ENCODE assay signal across 11 cellular contexts in the genomic region with DNA sequence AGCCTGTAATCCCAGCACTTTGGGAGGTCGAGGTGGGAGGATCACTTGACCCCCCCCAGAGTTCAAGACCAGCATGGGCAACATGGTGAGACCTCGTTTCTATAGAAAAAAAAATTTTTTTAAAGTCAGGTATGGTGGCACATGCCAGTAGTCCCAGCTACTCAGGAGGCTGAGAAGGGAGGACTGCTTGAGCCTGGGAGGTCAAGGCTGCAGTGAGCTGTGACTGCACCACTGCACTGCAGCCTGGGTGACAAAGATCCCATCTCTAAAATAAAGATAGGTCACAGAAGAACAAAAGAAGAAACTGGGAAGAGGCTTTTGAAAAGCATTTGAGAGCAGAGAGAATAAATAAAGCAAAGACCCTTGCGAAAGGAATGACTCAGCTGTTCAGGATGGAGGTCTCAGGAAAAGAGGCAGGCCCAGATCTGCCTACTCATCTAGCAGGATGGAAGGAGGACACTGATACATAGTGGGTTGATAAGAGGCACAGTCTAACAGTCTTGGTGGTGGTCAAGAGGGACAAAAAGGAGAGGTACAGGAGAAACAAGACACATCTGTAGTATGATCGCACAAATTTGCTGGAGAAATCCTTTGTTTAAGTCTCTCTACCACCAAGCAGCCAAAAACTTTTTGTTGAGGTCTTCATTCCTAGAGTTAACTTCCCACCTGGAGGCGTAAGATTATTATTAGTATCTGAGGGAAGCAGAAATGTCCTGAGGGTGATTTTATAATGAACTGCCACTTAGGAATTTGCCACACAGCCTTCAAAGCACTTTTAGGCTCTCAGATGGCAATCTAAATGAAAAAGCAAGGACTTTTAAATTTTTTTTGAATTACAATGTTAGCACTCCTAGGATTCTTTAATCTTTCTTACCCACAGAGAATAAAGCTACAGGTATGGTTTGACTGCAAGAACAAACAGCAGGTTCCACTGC. TPM values are rescaled to one million over a fixed set of nuclear protein-coding genes. Genes with fewer than 3 reads are reported as not detected.
DNase-seq lines count a peak whose midpoint lies in the region; ATAC-seq and TF ChIP-seq lines count a peak whose summit lies in the region.
"Had no signal": no experiment of that assay in that cellular context is flagged by ENCODE, and none has a peak within 500 bp of the region (broad histone marks: within the 10 kb centered on the region; RNA-seq: fewer than 3 reads in every experiment).

No MANE protein-coding gene starts in this region.

- no peak for ATAC-seq in PC-3

- no peak for TF ChIP-seq CTCF in H9 (conservative IDR thresholded peaks at IDR 0.05)
- TF ChIP-seq CTCF in PC-3 (conservative IDR thresholded peaks at IDR 0.05; ENCODE audit: low read depth, low read length): no peak
- no peak for TF ChIP-seq CTCF in choroid plexus epithelial cell (conservative IDR thresholded peaks at IDR 0.05; ENCODE audit: low read depth, low read length)
- TF ChIP-seq CTCF in A673 (conservative IDR thresholded peaks at IDR 0.05; ENCODE audit: low read depth, low read length): no peak
- no peak for TF ChIP-seq CTCF in OCI-LY7 (conservative IDR thresholded peaks at IDR 0.05; ENCODE audit: low read length)

- no peak overlapping the region for H3K4ac ChIP-seq in H9 (ENCODE audit: low read depth, low read length)

- H2AFZ ChIP-seq in H9 (ENCODE audit: low read length) (no peak overlapping the region), PC-3 (ENCODE audit: low read length) (no peak overlapping the region), OCI-LY7 (ENCODE audit: low read length) (no peak overlapping the region)

- H3K9me3 ChIP-seq in H9 (ENCODE audit: control insufficient read depth, low read depth, low read length) (peaks cover 5% of the 10 kb centered on the region), PC-3 (ENCODE audit: low read length) (no peaks in the 10 kb centered on the region), A673 (ENCODE audit: low read depth, low read length, poor library complexity, severe bottlenecking) (no peaks in the 10 kb centered on the region), OCI-LY7 (ENCODE audit: low read length) (no peaks in the 10 kb centered on the region)

- no peak overlapping the region for H2BK15ac ChIP-seq in H9 (ENCODE audit: low read depth, low read length)

- H3K4me3 Mint-ChIP-seq in H9: no peak overlapping the region

- peaks cover 43 to 78% (median 77%) of the 10 kb centered on the region in 3 experiments for H3K36me3 Mint-ChIP-seq in H9 (ENCODE audit: insufficient read depth in 1 of 3, low read depth in 3 of 3)

- no peak overlapping the region for H3K56ac ChIP-seq in H9 (ENCODE audit: insufficient read length, low read depth, low read length)

- WGBS in H9 (ENCODE audit: extremely low coverage, insufficient read length, low lambda C conversion rate): no CpG with 5 or more reads among the region's 5 CpGs

- H2BK5ac ChIP-seq in H9 (ENCODE audit: insufficient read length, low read length): no peak overlapping the region

- no peaks in the 10 kb centered on the region for H3K79me1 ChIP-seq in H9 (ENCODE audit: insufficient read depth, low read depth, low read length, poor library complexity, severe bottlenecking)

- no peaks in the 10 kb centered on the region for H3K27me3 Mint-ChIP-seq in H9 (ENCODE audit: low read depth)

- no peak overlapping the region for H2BK20ac ChIP-seq in H9 (ENCODE audit: low read depth, low read length, poor library complexity, severe bottlenecking)

- intact Hi-C loops in PC-3 (cut with micrococcal nuclease): no loop called here
- intact Hi-C loops in A673 (cut with micrococcal nuclease; ENCODE audit: unreplicated experiment): no loop called here
- intact Hi-C loops in OCI-LY7 (cut with micrococcal nuclease; ENCODE audit: unreplicated experiment): no loop called here

- H3K27ac Mint-ChIP-seq in H9: peak overlapping the region; percentile 46 to 92 (median 60); a peak in 6 of 7 replicates

- no peak overlapping the region for H3K4me3 ChIP-seq in PC-3 (ENCODE audit: low read length)
- no peak overlapping the region for H3K4me3 ChIP-seq in choroid plexus epithelial cell (ENCODE audit: low read depth, low read length)
- H3K4me3 ChIP-seq in A673 (ENCODE audit: low read depth, low read length, poor library complexity, severe bottlenecking): no peak overlapping the region
- no peak overlapping the region for H3K4me3 ChIP-seq in OCI-LY7 (ENCODE audit: low read depth, low read length, poor library complexity, severe bottlenecking)
- H3K4me3 ChIP-seq: coronary artery had no signal

- no peak overlapping the region for H3K4me2 ChIP-seq in H9 (ENCODE audit: insufficient read depth, insufficient read length, low read length)
- no peak overlapping the region for H3K4me2 ChIP-seq in PC-3 (ENCODE audit: low read length)
- no peak overlapping the region for H3K4me2 ChIP-seq in OCI-LY7 (ENCODE audit: low read length)

- POLR2A ChIA-PET in PC-3 (lab: Charles Lee; ENCODE audit: unreplicated experiment) (interaction anchor here (0.5 kb wide), 1 partner anchor 11 kb away, joined by 14 read pairs; no protein-coding TSS in a partner anchor), A673 (lab: Charles Lee; ENCODE audit: low non-redundant PET) (interaction anchor here (0.6 kb wide), 1 partner anchor 81 kb away, joined by 3 read pairs; no protein-coding TSS in a partner anchor), OCI-LY7 (lab: Charles Lee) (interaction anchor here (0.5 kb wide), 1 partner anchor 87 kb away, joined by 3 read pairs; no protein-coding TSS in a partner anchor)

- no peak overlapping the region for H2BK120ac ChIP-seq in H9 (ENCODE audit: low read depth, low read length, poor library complexity, severe bottlenecking)

- BruUV-seq in PC-3 (replicated peaks; lab: Mats Ljungman, UMichigan): no TSS peak
- no TSS peak for BruUV-seq in A673 (replicated peaks; lab: Mats Ljungman, UMichigan)
- no TSS peak for BruUV-seq in OCI-LY7 (replicated peaks; lab: Mats Ljungman, UMichigan)

- H3K4me1 Mint-ChIP-seq in H9: peaks cover 7 to 12% of the 10 kb centered on the region in 2 experiments

- no peak overlapping the region for H4K91ac ChIP-seq in H9 (ENCODE audit: insufficient read length, low read depth, low read length)

- no peak overlapping the region for H3T11ph ChIP-seq in H9 (ENCODE audit: low read length)

- H3K27ac ChIP-seq in H9 (ENCODE audit: insufficient read length, low read depth, low read length) (no peak overlapping the region), PC-3 (ENCODE audit: low read length) (peak overlapping the region; percentile 12), A673 (ENCODE audit: low read depth, low read length, poor library complexity, severe bottlenecking) (no peak overlapping the region), OCI-LY7 (ENCODE audit: low read depth, low read length, poor library complexity, severe bottlenecking) (no peak overlapping the region)
- H3K27ac ChIP-seq: coronary artery had no signal

- no peaks in the 10 kb centered on the region for H3F3A ChIP-seq in PC-3 (ENCODE audit: low read length, unreplicated experiment)

- no peak overlapping the region for H4K5ac ChIP-seq in H9 (ENCODE audit: insufficient read length, low read depth, low read length)

- no peak overlapping the region for H2AK5ac ChIP-seq in H9 (ENCODE audit: insufficient read length, low read length)

- H3K9me3 Mint-ChIP-seq in H9: peaks cover 6 to 8% of the 10 kb centered on the region in 2 experiments; a peak in 4 of 5 replicates

- H3K9ac ChIP-seq in H9 (ENCODE audit: extremely low read depth, insufficient read length, low read length) (no peak overlapping the region), PC-3 (ENCODE audit: low read length) (no peak overlapping the region)

- H3K9me2 ChIP-seq in PC-3 (replicated peaks; ENCODE audit: low read length) (no peaks in the 10 kb centered on the region), OCI-LY7 (ENCODE audit: insufficient read depth, low read length) (no peaks in the 10 kb centered on the region)

- H3K14ac ChIP-seq in H9 (ENCODE audit: insufficient read depth, low read length): no peak overlapping the region

- DNase-seq in H9: no peak
- DNase-seq in PC-3: peak; percentile 33
- DNase-seq in choroid plexus epithelial cell (ENCODE audit: low read depth): peak; percentile 76
- DNase-seq in non-pigmented ciliary epithelial cell (ENCODE audit: low read depth): peak; percentile 38
- no peak for DNase-seq in NCI-H1930 (lab: John Stamatoyannopoulos, UW)
- DNase-seq in A673 (ENCODE audit: low spot score): no peak
- no peak for DNase-seq in GM19238 (ENCODE audit: insufficient read length, low spot score)
- DNase-seq in OCI-LY7 (ENCODE audit: low spot score): no peak
- DNase-seq: NCI-H2171 treated with DMSO at 0.1 percent for 48 hours; stimulated activated CD4-positive, alpha-beta T cell treated with anti-CD3 and anti-CD28 coated beads, Interleukin-2, amount 100 ng/mL, for 48 hours had no signal

- peaks cover 53% of the 10 kb centered on the region for H3K36me3 ChIP-seq in PC-3 (ENCODE audit: low read depth, low read length)
- peaks cover 12% of the 10 kb centered on the region for H3K36me3 ChIP-seq in A673 (ENCODE audit: insufficient read depth, low read length, poor library complexity, severe bottlenecking)
- peaks cover 70% of the 10 kb centered on the region for H3K36me3 ChIP-seq in OCI-LY7 (ENCODE audit: insufficient read depth, low read length)

- H4K8ac ChIP-seq in H9 (replicated peaks; ENCODE audit: insufficient read length, low read depth, low read length): no peak overlapping the region

- H2BK12ac ChIP-seq in H9 (ENCODE audit: insufficient read length, low read depth, low read length): no peak overlapping the region

- H4K20me1 ChIP-seq in H9 (ENCODE audit: control insufficient read depth, insufficient read depth, insufficient read length) (no peaks in the 10 kb centered on the region), PC-3 (ENCODE audit: low read length) (no peaks in the 10 kb centered on the region), OCI-LY7 (ENCODE audit: insufficient read depth, low read length) (no peaks in the 10 kb centered on the region)

- H3K23me2 ChIP-seq in H9 (ENCODE audit: insufficient read length, low read depth, low read length, poor library complexity, severe bottlenecking): no peaks in the 10 kb centered on the region

- H3K23ac ChIP-seq in H9 (ENCODE audit: insufficient read length, low read depth, low read length): no peak overlapping the region

- CTCF ChIA-PET in PC-3 (lab: Charles Lee): interaction anchor here (0.6 kb wide), 1 partner anchor 89 kb away, joined by 5 read pairs; no protein-coding TSS in a partner anchor
- CTCF ChIA-PET in A673 (lab: Charles Lee): no interaction called here
- CTCF ChIA-PET in OCI-LY7 (lab: Charles Lee; ENCODE audit: unreplicated experiment): no interaction called here

- no peak overlapping the region for H3K18ac ChIP-seq in H9 (ENCODE audit: insufficient read length, low read depth, low read length)

- H3K4me1 ChIP-seq in H9 (ENCODE audit: insufficient read depth, low read length): no peaks in the 10 kb centered on the region; the same call in 1 of the 2 replicates
- peaks cover 16% of the 10 kb centered on the region for H3K4me1 ChIP-seq in PC-3 (ENCODE audit: insufficient read depth, low read length)
- H3K4me1 ChIP-seq in A673 (ENCODE audit: insufficient read depth, low read length, poor library complexity, severe bottlenecking): no peaks in the 10 kb centered on the region
- H3K4me1 ChIP-seq in OCI-LY7 (ENCODE audit: insufficient read depth, low read length, poor library complexity, severe bottlenecking): peaks cover 5% of the 10 kb centered on the region

- H3K27me3 ChIP-seq in H9 (ENCODE audit: insufficient read depth, low read length): no peaks in the 10 kb centered on the region
- no peaks in the 10 kb centered on the region for H3K27me3 ChIP-seq in PC-3 (ENCODE audit: low read length)
- no peaks in the 10 kb centered on the region for H3K27me3 ChIP-seq in A673 (replicated peaks; ENCODE audit: insufficient read depth, low read depth, low read length, poor library complexity)

- no peaks in the 10 kb centered on the region for H3K79me2 ChIP-seq in H9 (ENCODE audit: insufficient read depth, low read length)
- H3K79me2 ChIP-seq in PC-3 (ENCODE audit: low read length): peaks cover 19% of the 10 kb centered on the region
- H3K79me2 ChIP-seq in OCI-LY7 (ENCODE audit: insufficient read depth, low read depth, low read length): no peaks in the 10 kb centered on the region

RNA-seq across cellular contexts. Expression of a gene that starts 17.6 kb away (rescaled TPM):
- 35.8 and 37.8 TPM in 2 replicates for total RNA-seq in H9 (2021)
- 96.1 and 97.6 TPM in 2 replicates for total RNA-seq in PC-3 (2014; rRNA removed)
- 28.7 and 39.8 TPM in 2 replicates for total RNA-seq in A673 (2021)
- total RNA-seq in OCI-LY7 (2014; rRNA removed; shearing (Covaris generic)): 27.2 and 34.7 TPM in 2 replicates
- 27.4 and 33.2 TPM in 2 replicates for total RNA-seq in OCI-LY7 (2022)

RNA-seq across cellular contexts. Expression of a gene that starts 17.7 kb away (rescaled TPM):
- total RNA-seq in H9 (2021) (59.5 and 64.3 TPM in 2 replicates), PC-3 (2014; rRNA removed) (187 and 436 TPM in 2 replicates), A673 (2021) (44.5 and 53.8 TPM in 2 replicates), OCI-LY7 (2022) (43.2 and 43.7 TPM in 2 replicates)
- 42.0 and 57.3 TPM in 2 replicates for total RNA-seq in OCI-LY7 (2014; rRNA removed; shearing (Covaris generic))

RNA-seq across cellular contexts. Expression of a gene that starts 37.0 kb away (rescaled TPM):
- 3.1 and 3.2 TPM in 2 replicates for total RNA-seq in H9 (2021)
- 118 and 130 TPM in 2 replicates for total RNA-seq in PC-3 (2014; rRNA removed)
- 3.9 and 5.9 TPM in 2 replicates for total RNA-seq in A673 (2021)
- total RNA-seq in OCI-LY7 (2014; rRNA removed; shearing (Covaris generic)): not detected in 2 replicates
- not detected in 2 replicates for total RNA-seq in OCI-LY7 (2022)

Comparison
In these comparisons a context has a peak if more than half of its experiments do, and no peak if none do; other contexts are left out.
1. DNase-seq: peak in PC-3 (single experiment), choroid plexus epithelial cell (single experiment) and non-pigmented ciliary epithelial cell (single experiment); none in H9 (single experiment), NCI-H1930 (0 of 2), A673 (single experiment), GM19238 (single experiment) and OCI-LY7 (single experiment).
2. RNA of a gene that starts 37.0 kb away (total RNA-seq): 118 to 130 TPM in PC-3; 3.9 to 5.9 TPM in A673, 3.1 to 3.2 TPM in H9 and not detected in OCI-LY7; every median in the first group is over 10 times any median in the second.